1 cellular context compared by ENCODE assay signal in genomic region chr19:16358456-16358855, GRCh38.
TF ChIP-seq lines count a peak whose summit lies in the region.

No MANE protein-coding gene starts in this region.

TF ChIP-seq in WTC11, 78 proteins besides CTCF, POLR2A, EP300 and RAD21:
- TF ChIP-seq ZNF281 (CRISPR knock-in tag; IDR thresholded peaks at IDR 0.05) (no peak), ZNF121 (CRISPR knock-in tag; IDR thresholded peaks at IDR 0.05) (no peak), SP1 (CRISPR knock-in tag; conservative IDR thresholded peaks at IDR 0.05) (no peak), FOXK1 (CRISPR knock-in tag; IDR thresholded peaks at IDR 0.05) (no peak), ZNF232 (CRISPR knock-in tag; IDR thresholded peaks at IDR 0.05) (no peak), ZNF671 (CRISPR knock-in tag; IDR thresholded peaks at IDR 0.05) (no peak), ZSCAN18 (CRISPR knock-in tag; IDR thresholded peaks at IDR 0.05) (no peak), ELF4 (CRISPR knock-in tag; IDR thresholded peaks at IDR 0.05; ENCODE audit: low read depth) (no peak), ZNF532 (CRISPR knock-in tag; IDR thresholded peaks at IDR 0.05; ENCODE audit: borderline replicate concordance) (no peak), ZBTB43 (CRISPR knock-in tag; IDR thresholded peaks at IDR 0.05) (no peak), JUN (CRISPR knock-in tag; IDR thresholded peaks at IDR 0.05) (no peak), MLX (CRISPR knock-in tag; IDR thresholded peaks at IDR 0.05) (no peak), ZNF138 (CRISPR knock-in tag; conservative IDR thresholded peaks at IDR 0.05) (no peak), RORB (CRISPR knock-in tag; IDR thresholded peaks at IDR 0.05) (no peak), ESRRA (CRISPR knock-in tag; IDR thresholded peaks at IDR 0.05; ENCODE audit: borderline replicate concordance) (no peak), SMAD4 (CRISPR knock-in tag; IDR thresholded peaks at IDR 0.05) (no peak), EMX1 (CRISPR knock-in tag; IDR thresholded peaks at IDR 0.05) (no peak), CREB1 (CRISPR knock-in tag; IDR thresholded peaks at IDR 0.05) (no peak)
- TF ChIP-seq, protein P1, sequence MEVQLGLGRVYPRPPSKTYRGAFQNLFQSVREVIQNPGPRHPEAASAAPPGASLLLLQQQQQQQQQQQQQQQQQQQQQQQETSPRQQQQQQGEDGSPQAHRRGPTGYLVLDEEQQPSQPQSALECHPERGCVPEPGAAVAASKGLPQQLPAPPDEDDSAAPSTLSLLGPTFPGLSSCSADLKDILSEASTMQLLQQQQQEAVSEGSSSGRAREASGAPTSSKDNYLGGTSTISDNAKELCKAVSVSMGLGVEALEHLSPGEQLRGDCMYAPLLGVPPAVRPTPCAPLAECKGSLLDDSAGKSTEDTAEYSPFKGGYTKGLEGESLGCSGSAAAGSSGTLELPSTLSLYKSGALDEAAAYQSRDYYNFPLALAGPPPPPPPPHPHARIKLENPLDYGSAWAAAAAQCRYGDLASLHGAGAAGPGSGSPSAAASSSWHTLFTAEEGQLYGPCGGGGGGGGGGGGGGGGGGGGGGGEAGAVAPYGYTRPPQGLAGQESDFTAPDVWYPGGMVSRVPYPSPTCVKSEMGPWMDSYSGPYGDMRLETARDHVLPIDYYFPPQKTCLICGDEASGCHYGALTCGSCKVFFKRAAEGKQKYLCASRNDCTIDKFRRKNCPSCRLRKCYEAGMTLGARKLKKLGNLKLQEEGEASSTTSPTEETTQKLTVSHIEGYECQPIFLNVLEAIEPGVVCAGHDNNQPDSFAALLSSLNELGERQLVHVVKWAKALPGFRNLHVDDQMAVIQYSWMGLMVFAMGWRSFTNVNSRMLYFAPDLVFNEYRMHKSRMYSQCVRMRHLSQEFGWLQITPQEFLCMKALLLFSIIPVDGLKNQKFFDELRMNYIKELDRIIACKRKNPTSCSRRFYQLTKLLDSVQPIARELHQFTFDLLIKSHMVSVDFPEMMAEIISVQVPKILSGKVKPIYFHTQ (CRISPR knock-in tag; IDR thresholded peaks at IDR 0.05): no peak
TF ChIP-seq in WTC11: peak in this region for 0.
